ENCODE assay signal across 6 cellular contexts in the genomic region with DNA sequence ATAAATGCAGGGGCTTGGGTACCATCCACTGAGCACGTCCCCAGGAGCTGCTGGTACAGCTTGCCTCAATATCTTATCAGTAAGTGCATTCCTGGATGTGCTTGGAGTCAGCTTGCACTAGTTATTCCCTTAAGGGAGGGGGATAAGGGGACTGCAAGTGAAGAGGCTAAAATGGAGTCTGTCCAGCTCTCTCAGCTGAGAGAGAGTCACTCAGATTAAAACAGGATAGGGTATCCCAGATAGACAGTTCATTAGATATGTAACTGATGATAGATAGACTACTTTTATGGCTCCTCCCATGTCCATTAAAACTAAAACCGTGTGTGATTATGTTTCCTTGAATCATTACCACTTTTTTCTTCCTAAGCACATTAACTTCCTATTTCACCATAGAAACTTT.
DNase-seq lines count a peak whose midpoint lies in the region; ATAC-seq, FAIRE-seq and TF ChIP-seq lines count a peak whose summit lies in the region.
"Not testable (repeated sequence)": the region's sequence is repeated elsewhere in the genome, so short reads cannot be mapped to it uniquely, and the experiment has no call there.

No MANE protein-coding gene starts in this region.

- H3K27ac ChIP-seq in KMS-11; K562 (ENCODE audit: extremely low read depth, low read depth, low read length): not testable (repeated sequence)
- H3K27ac ChIP-seq in mesodermal cell (ENCODE audit: low read depth, low read length, severe bottlenecking) = peak overlapping the region; percentile 86

- H3K9me3 Mint-ChIP-seq in dendritic cell treated with granulocyte-macrophage colony-stimulating factor and Interleukin-4, amounts not matched to agents 40 ng/mL and 50 ng/mL, for 4 days = not testable (repeated sequence)

- H3K36me3 ChIP-seq in KMS-11 (ENCODE audit: insufficient read depth); K562 (ENCODE audit: control insufficient read depth, insufficient read depth, low read length); mesodermal cell (ENCODE audit: control insufficient read depth, insufficient read depth, low read length): not testable (repeated sequence)

- TF ChIP-seq EP300 in K562 (IDR thresholded peaks at IDR 0.05; ENCODE audit: low read length) = not testable (repeated sequence)

- H3K4me1 ChIP-seq in KMS-11 (ENCODE audit: low read depth, poor library complexity, severe bottlenecking) = peaks cover 98% of the 10 kb centered on the region
- peaks cover 29 to 32% of the 10 kb centered on the region in 2 experiments for H3K4me1 ChIP-seq in K562 (replicated peaks in 1 of 2; ENCODE audit: control insufficient read depth in 2 of 2, insufficient read depth in 2 of 2, low read length in 2 of 2)
- peaks cover 15% of the 10 kb centered on the region for H3K4me1 ChIP-seq in mesodermal cell (ENCODE audit: control insufficient read depth, insufficient read depth, low read length, poor library complexity, severe bottlenecking)

- not testable (repeated sequence) for H2AFZ ChIP-seq in KMS-11 (ENCODE audit: low read depth); K562 (ENCODE audit: low read depth, low read length)

- intact Hi-C loops in K562 (cut with micrococcal nuclease); dendritic cell treated with granulocyte-macrophage colony-stimulating factor and Interleukin-4, amounts not matched to agents 40 ng/mL and 50 ng/mL, for 4 days (cut with micrococcal nuclease): not testable (repeated sequence)

- not testable (repeated sequence) for H3K4me3 ChIP-seq in KMS-11 (IDR thresholded peaks at IDR 0.05; ENCODE audit: insufficient read depth, low read depth, low read length); K562; mesodermal cell (ENCODE audit: extremely low read depth, insufficient read depth, low read length, poor library complexity, severe bottlenecking)

- not testable (repeated sequence) for H3K9me3 ChIP-seq in K562 (replicated peaks; ENCODE audit: control insufficient read depth, insufficient read depth, low read depth, low read length); mesodermal cell (ENCODE audit: control insufficient read depth, low read length)

- DNase-seq in amniotic epithelial cell (ENCODE audit: low read depth) = peak; percentile 15
- DNase-seq in K562 (ENCODE audit: extremely low read depth in 1 of 4, low spot score in 3 of 4) = not testable (repeated sequence)

- H3K4me1 Mint-ChIP-seq in dendritic cell treated with granulocyte-macrophage colony-stimulating factor and Interleukin-4, amounts not matched to agents 40 ng/mL and 50 ng/mL, for 4 days (ENCODE audit: low read depth) = peaks cover 26% of the 10 kb centered on the region

- H4K20me1 ChIP-seq in KMS-11 (ENCODE audit: insufficient read depth); K562 (replicated peaks; ENCODE audit: control insufficient read depth, insufficient read depth, low read length): not testable (repeated sequence)

- not testable (repeated sequence) for FAIRE-seq in K562 (lab: Jason Lieb, UNC)

- not testable (repeated sequence) for H3K27me3 ChIP-seq in KMS-11 (ENCODE audit: insufficient read depth, low read depth); K562 (ENCODE audit: control insufficient read depth in 2 of 2, insufficient read depth in 2 of 2, low read length in 2 of 2)

- in situ Hi-C loops in K562 (cut with MboI) = not testable (repeated sequence)

- CTCF ChIA-PET in K562 (lab: Yijun Ruan, JAX; ENCODE audit: low intra/inter-chr PET ratio) = not testable (repeated sequence)

- ATAC-seq in SK-N-SH treated with all-trans-retinoic acid at 6 μM for 48 hours, K562: not testable (repeated sequence)

- not testable (repeated sequence) for H3K9ac ChIP-seq in KMS-11; K562 (ENCODE audit: insufficient read depth in 1 of 2, low read depth in 2 of 2, low read length in 2 of 2)

- not testable (repeated sequence) for H3K4me3 Mint-ChIP-seq in dendritic cell treated with granulocyte-macrophage colony-stimulating factor and Interleukin-4, amounts not matched to agents 40 ng/mL and 50 ng/mL, for 4 days

- not testable (repeated sequence) for H3K36me3 Mint-ChIP-seq in dendritic cell treated with granulocyte-macrophage colony-stimulating factor and Interleukin-4, amounts not matched to agents 40 ng/mL and 50 ng/mL, for 4 days (ENCODE audit: low read depth)

- not testable (repeated sequence) for H3K9me1 ChIP-seq in K562 (ENCODE audit: control insufficient read depth, insufficient read depth, low read length)

- H3K27ac Mint-ChIP-seq in dendritic cell treated with granulocyte-macrophage colony-stimulating factor and Interleukin-4, amounts not matched to agents 40 ng/mL and 50 ng/mL, for 4 days = peak overlapping the region; percentile 66

- POLR2A ChIA-PET in K562 (lab: Yijun Ruan, JAX) = not testable (repeated sequence)

- not testable (repeated sequence) for BruUV-seq in K562 (replicated peaks; lab: Mats Ljungman, UMichigan)

- not testable (repeated sequence) for TF ChIP-seq RAD21 in K562 (CRISPR knock-in tag; conservative IDR thresholded peaks at IDR 0.05 in 1 of 2, IDR thresholded peaks at IDR 0.05 in 1 of 2)

- TF ChIP-seq CTCF in KMS-11 (conservative IDR thresholded peaks at IDR 0.05; ENCODE audit: low read depth, low read length); K562 (IDR thresholded peaks at IDR 0.05 in 2 of 3, conservative IDR thresholded peaks at IDR 0.05 in 1 of 3; ENCODE audit: insufficient read depth in 2 of 3, low read depth in 1 of 3, low read length in 3 of 3): not testable (repeated sequence)

- H3K79me2 ChIP-seq in KMS-11 (ENCODE audit: insufficient read depth, low read depth) = peaks cover 95% of the 10 kb centered on the region
- H3K79me2 ChIP-seq in K562 (ENCODE audit: control insufficient read depth, insufficient read depth, low read length) = not testable (repeated sequence)

- not testable (repeated sequence) for TF ChIP-seq POLR2A in K562 (conservative IDR thresholded peaks at IDR 0.05)

- H3K4me2 ChIP-seq in KMS-11 = peak overlapping the region; percentile 10; the same call in 1 of the 2 replicates
- not testable (repeated sequence) for H3K4me2 ChIP-seq in K562 (ENCODE audit: insufficient read depth, low read length)

- WGBS in K562 (ENCODE audit: insufficient coverage, low coverage, missing lambda C conversion rate) = 4% methylated on average over 2 of the region's 2 CpGs
- WGBS in mesodermal cell (ENCODE audit: insufficient coverage in 2 of 2), 2 experiments = 63 to 91% methylated on average over 1 to 2 of the region's 2 CpGs

- H3K27me3 Mint-ChIP-seq in dendritic cell treated with granulocyte-macrophage colony-stimulating factor and Interleukin-4, amounts not matched to agents 40 ng/mL and 50 ng/mL, for 4 days = not testable (repeated sequence)

TF ChIP-seq in SK-N-SH treated with all-trans-retinoic acid at 6 μM for 48 hours, 23 proteins besides CTCF, POLR2A, EP300 and RAD21:
- TF ChIP-seq CSDC2 (CRISPR knock-in tag; IDR thresholded peaks at IDR 0.05) = peak; percentile 71; the same call in 1 of the 2 replicates
- peak; percentile 35; the same call in 1 of the 2 replicates for TF ChIP-seq ISL1 (CRISPR knock-in tag; IDR thresholded peaks at IDR 0.05)
- TF ChIP-seq SNAI2 (CRISPR knock-in tag; IDR thresholded peaks at IDR 0.05) = 0 out of 2 replicates have a peak, but pooled peaks have one; percentile 39

TF ChIP-seq in K562, 482 proteins besides CTCF, POLR2A, EP300 and RAD21:
- TF ChIP-seq, protein P1, sequence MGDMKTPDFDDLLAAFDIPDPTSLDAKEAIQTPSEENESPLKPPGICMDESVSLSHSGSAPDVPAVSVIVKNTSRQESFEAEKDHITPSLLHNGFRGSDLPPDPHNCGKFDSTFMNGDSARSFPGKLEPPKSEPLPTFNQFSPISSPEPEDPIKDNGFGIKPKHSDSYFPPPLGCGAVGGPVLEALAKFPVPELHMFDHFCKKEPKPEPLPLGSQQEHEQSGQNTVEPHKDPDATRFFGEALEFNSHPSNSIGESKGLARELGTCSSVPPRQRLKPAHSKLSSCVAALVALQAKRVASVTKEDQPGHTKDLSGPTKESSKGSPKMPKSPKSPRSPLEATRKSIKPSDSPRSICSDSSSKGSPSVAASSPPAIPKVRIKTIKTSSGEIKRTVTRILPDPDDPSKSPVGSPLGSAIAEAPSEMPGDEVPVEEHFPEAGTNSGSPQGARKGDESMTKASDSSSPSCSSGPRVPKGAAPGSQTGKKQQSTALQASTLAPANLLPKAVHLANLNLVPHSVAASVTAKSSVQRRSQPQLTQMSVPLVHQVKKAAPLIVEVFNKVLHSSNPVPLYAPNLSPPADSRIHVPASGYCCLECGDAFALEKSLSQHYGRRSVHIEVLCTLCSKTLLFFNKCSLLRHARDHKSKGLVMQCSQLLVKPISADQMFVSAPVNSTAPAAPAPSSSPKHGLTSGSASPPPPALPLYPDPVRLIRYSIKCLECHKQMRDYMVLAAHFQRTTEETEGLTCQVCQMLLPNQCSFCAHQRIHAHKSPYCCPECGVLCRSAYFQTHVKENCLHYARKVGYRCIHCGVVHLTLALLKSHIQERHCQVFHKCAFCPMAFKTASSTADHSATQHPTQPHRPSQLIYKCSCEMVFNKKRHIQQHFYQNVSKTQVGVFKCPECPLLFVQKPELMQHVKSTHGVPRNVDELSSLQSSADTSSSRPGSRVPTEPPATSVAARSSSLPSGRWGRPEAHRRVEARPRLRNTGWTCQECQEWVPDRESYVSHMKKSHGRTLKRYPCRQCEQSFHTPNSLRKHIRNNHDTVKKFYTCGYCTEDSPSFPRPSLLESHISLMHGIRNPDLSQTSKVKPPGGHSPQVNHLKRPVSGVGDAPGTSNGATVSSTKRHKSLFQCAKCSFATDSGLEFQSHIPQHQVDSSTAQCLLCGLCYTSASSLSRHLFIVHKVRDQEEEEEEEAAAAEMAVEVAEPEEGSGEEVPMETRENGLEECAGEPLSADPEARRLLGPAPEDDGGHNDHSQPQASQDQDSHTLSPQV (IDR thresholded peaks at IDR 0.05) = 0 out of 2 replicates have a peak, but pooled peaks have one; percentile 61
- TF ChIP-seq CTBP1 (IDR thresholded peaks at IDR 0.05; ENCODE audit: borderline replicate concordance) = peak; percentile 54; the same call in 1 of the 2 replicates
- TF ChIP-seq, protein P2, sequence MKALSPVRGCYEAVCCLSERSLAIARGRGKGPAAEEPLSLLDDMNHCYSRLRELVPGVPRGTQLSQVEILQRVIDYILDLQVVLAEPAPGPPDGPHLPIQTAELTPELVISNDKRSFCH (CRISPR knock-in tag; IDR thresholded peaks at IDR 0.05) = not testable (repeated sequence)
- TF ChIP-seq, protein P2 (tag; IDR thresholded peaks at IDR 0.05) = 0 out of 2 replicates have a peak, but pooled peaks have one; percentile 18
- TF ChIP-seq ZNF311 (CRISPR knock-in tag; IDR thresholded peaks at IDR 0.05) = peak; percentile 70; the same call in 1 of the 2 replicates
